11 cellular contexts compared by ENCODE assay signal in the genomic region with DNA sequence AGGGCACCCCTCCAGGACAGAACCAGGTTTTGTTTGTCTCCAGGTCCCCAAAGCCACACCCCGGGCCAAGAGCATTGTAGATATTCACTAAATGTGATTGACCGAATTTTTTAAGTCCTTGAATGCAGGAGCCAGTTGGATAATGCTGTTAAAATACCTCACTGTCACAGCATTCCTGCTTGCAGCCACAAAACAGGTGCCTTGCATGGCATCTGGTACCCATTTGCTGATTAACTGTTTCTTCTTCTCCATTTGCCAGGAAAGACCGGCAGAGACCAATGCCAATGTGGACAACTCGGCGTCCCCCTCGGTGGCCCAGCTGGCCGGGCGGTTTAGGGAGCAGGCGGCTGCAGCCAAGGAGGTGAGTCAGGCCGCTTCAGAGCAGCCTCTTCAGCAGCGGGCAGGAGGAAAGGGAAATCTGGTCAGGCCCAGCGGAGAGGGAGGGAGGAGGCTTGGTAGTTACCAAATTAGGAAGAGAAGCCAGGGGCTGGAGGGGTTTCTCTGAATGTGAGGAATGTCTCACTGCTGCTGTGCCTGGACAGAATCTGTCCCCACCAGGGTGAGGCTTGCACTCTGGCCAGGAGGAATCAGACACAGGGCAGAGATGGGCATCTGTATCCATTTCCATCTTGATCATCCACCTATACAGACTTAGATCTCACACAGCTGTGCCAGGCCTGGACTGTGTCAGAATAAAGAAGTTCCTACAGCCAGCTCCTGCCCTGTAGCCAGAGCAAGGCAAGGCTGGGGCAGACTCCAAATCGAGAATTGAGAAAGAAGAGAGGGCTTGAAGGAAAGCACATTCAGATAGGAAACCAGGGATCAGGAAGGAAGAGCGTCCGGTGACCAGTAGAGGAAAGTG. TPM values are rescaled to one million over a fixed set of nuclear protein-coding genes. Genes with fewer than 3 reads are reported as not detected.
DNase-seq lines count a peak whose midpoint lies in the region; ATAC-seq and TF ChIP-seq lines count a peak whose summit lies in the region.
"Had no signal": no experiment of that assay in that cellular context is flagged by ENCODE, and none has a peak within 500 bp of the region (broad histone marks: within the 10 kb centered on the region; RNA-seq: fewer than 3 reads in every experiment).

No MANE protein-coding gene starts in this region.

- no peak for TF ChIP-seq CTCF in fibroblast of lung (conservative IDR thresholded peaks at IDR 0.05 in 1 of 2, IDR thresholded peaks at IDR 0.05 in 1 of 2; ENCODE audit: low read depth in 1 of 2, low read length in 2 of 2)
- TF ChIP-seq CTCF in neutrophil (IDR thresholded peaks at IDR 0.05) = no peak

- ATAC-seq in T-helper 17 cell = no peak
- ATAC-seq in GM18517 (IDR thresholded peaks at IDR 0.05; ENCODE audit: unreplicated experiment) = no peak
- no peak for ATAC-seq in GM18868 (IDR thresholded peaks at IDR 0.05; ENCODE audit: unreplicated experiment)
- ATAC-seq: pancreas had no signal

- H3K36me3 Mint-ChIP-seq in T-helper 17 cell (ENCODE audit: low read depth) = peaks cover 6% of the 10 kb centered on the region

- no peaks in the 10 kb centered on the region for H4K20me1 ChIP-seq in fibroblast of lung (ENCODE audit: control insufficient read depth, extremely low read depth, insufficient read depth, low read length)

- H3K27ac ChIP-seq in fibroblast of lung (ENCODE audit: insufficient read depth, low read length) (no peak overlapping the region), neutrophil (peak overlapping the region; percentile 49)
- H3K27ac ChIP-seq: pancreas, VCaP had no signal

- H3K4me1 ChIP-seq in fibroblast of lung (ENCODE audit: control insufficient read depth, extremely low read depth, insufficient read depth, low read length) = peaks cover 3% of the 10 kb centered on the region
- peaks cover 9 to 16% of the 10 kb centered on the region in 2 experiments for H3K4me1 ChIP-seq in neutrophil (ENCODE audit: control insufficient read depth in 1 of 2, insufficient read depth in 1 of 2, low read depth in 1 of 2, low read length in 1 of 2)
- H3K4me1 ChIP-seq: pancreas had no signal

- no peaks in the 10 kb centered on the region for H3K27me3 Mint-ChIP-seq in T-helper 17 cell

- peak overlapping the region; percentile 85 for H3K27ac Mint-ChIP-seq in T-helper 17 cell

- no peak overlapping the region for H3K4me3 ChIP-seq in fibroblast of lung (replicated peaks in 1 of 4; ENCODE audit: control extremely low read depth in 1 of 4, insufficient read depth in 1 of 4, low read depth in 3 of 4, low read length in 4 of 4)
- H3K4me3 ChIP-seq in neutrophil (ENCODE audit: low read depth in 1 of 2, low read length in 1 of 2) = no peak overlapping the region
- H3K4me3 ChIP-seq: pancreas had no signal

- H3K9me3 ChIP-seq in T-helper 17 cell (ENCODE audit: control insufficient read depth, low read length, poor library complexity, severe bottlenecking) = no peaks in the 10 kb centered on the region
- no peaks in the 10 kb centered on the region for H3K9me3 ChIP-seq in fibroblast of lung (ENCODE audit: control insufficient read depth, insufficient read depth, low read depth, low read length)
- no peaks in the 10 kb centered on the region for H3K9me3 ChIP-seq in neutrophil
- H3K9me3 ChIP-seq: pancreas had no signal

- H3K4me1 Mint-ChIP-seq in T-helper 17 cell = peaks cover 21% of the 10 kb centered on the region

- no peak overlapping the region for H3K4me2 ChIP-seq in fibroblast of lung (ENCODE audit: extremely low read depth, insufficient read depth, low read length)

- H3K27me3 ChIP-seq in fibroblast of lung (ENCODE audit: control insufficient read depth, insufficient read depth, low read length) (peaks cover 3% of the 10 kb centered on the region), neutrophil (no peaks in the 10 kb centered on the region)
- H3K27me3 ChIP-seq: pancreas had no signal

- H3K36me3 ChIP-seq in fibroblast of lung (ENCODE audit: control insufficient read depth, insufficient read depth, low read length) (no peaks in the 10 kb centered on the region), neutrophil (peaks cover 96% of the 10 kb centered on the region)
- H3K36me3 ChIP-seq: pancreas had no signal

- H3K9ac ChIP-seq in fibroblast of lung (ENCODE audit: insufficient read depth, low read length) = no peak overlapping the region

- no peak overlapping the region for H3K4me3 Mint-ChIP-seq in T-helper 17 cell

- peak; percentile 42 for DNase-seq in ELR (ENCODE audit: low read depth)
- DNase-seq in T-helper 17 cell = no peak
- DNase-seq in fibroblast of lung (ENCODE audit: low read depth in 2 of 2) = peak; percentile 28 to 70
- no peak for DNase-seq in HCEC 1CT
- no peak for DNase-seq in NCI-H69 (lab: John Stamatoyannopoulos, UW)
- DNase-seq: NCI-H1436 treated with DMSO at 0.1 percent for 48 hours, pancreas had no signal

- H2AFZ ChIP-seq in fibroblast of lung (ENCODE audit: low read length) = no peak overlapping the region

- no peaks in the 10 kb centered on the region for H3K79me2 ChIP-seq in fibroblast of lung (ENCODE audit: control insufficient read depth, insufficient read depth, low read length)

RNA-seq across cellular contexts. Expression of gene MPZL1, which starts 37.9 kb away (rescaled TPM):
- total RNA-seq in T-helper 17 cell (1 to 10 TPM; 3.0 to 4.2 TPM), fibroblast of lung (81.4 and 86.8 TPM in 2 replicates)
- 105 and 158 TPM in 2 replicates for polyA plus RNA-seq in fibroblast of lung
- 93.6 and 132 TPM in 2 replicates for polyA plus RNA-seq in fibroblast of lung (2012)
- 43.0 and 45.3 TPM in 2 replicates for polyA minus RNA-seq in fibroblast of lung (ENCODE audit: low replicate concordance)

RNA-seq across cellular contexts. Expression of gene RCSD1, which starts 53.8 kb away (rescaled TPM):
- 100 to 1,000 TPM in 1 of 2 donors, 10 to 100 TPM in 1; 88.0 to 101 TPM for total RNA-seq in T-helper 17 cell
- total RNA-seq in fibroblast of lung = under 0.01 TPM in 1 of 2 replicates, not detected in the other
- polyA plus RNA-seq in fibroblast of lung = 0.05 and 4.1 TPM in 2 replicates
- polyA plus RNA-seq in fibroblast of lung (2012) = 3.0 TPM in 1 of 2 replicates, not detected in the other
- polyA minus RNA-seq in fibroblast of lung (ENCODE audit: low replicate concordance) = 2.6 TPM in 1 of 2 replicates, not detected in the other

Comparison
In these comparisons a context has a peak if more than half of its experiments do, and no peak if none do; other contexts are left out.
1. DNase-seq: peak in ELR (single experiment) and fibroblast of lung (2 of 2); none in T-helper 17 cell (0 of 3), HCEC 1CT (single experiment) and NCI-H69 (single experiment).
2. RNA of gene MPZL1, which starts 37.9 kb away (total RNA-seq): 81.4 to 86.8 TPM in fibroblast of lung; 3.0 to 4.2 TPM in T-helper 17 cell; every median in the first group is over 10 times any median in the second.
3. RNA of gene RCSD1, which starts 53.8 kb away (total RNA-seq): 88.0 to 101 TPM in T-helper 17 cell; under 0.01 TPM in fibroblast of lung; every median in the first group is over 10 times any median in the second.